Comparison of ENCODE assay signal across 1 cellular context in the genomic region with DNA sequence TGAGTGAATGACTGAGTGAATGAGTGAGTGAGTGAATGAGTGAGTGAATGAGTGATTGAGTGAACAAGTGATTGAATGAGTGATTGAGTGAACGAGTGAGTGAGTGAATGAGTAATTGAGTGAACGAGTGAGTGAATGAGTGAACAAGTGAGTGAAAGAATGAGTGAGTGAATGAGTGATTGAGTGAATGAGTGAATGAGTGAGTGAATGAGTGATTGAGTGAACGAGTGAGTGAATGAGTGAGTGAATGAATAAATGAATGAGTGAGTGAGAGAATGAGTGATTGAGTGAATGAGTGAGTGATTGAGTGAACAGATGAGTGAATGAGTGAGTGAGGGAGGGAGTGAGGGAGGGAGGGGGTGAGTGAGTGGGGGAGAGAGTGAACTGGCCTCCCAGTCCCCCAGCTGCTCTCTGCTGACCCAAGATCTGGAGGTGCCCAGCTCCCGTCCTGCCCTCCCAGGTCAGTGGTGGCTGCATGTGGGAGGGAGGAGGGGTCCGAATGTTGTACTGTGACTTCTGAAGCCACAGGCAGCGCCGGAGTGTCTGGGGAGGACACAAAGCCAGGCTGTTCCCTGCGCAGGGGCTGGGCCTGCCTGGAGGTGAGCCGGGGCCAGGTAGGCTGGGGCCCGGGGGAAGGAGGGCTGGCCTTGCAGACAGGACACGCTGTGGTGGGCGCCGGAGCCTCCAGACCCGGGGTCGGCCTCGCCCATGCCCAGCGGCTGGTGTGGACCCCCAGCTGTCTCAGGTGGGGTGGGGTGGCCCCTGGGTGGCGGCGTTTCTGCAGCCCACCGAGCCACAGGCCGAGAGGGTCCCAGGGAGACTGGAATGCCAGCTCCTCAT.
TF ChIP-seq lines count a peak whose summit lies in the region.

No MANE protein-coding gene starts in this region.

TF ChIP-seq in WTC11, 78 proteins besides CTCF, POLR2A, EP300 and RAD21 (continued from another document):
- TF ChIP-seq, protein P1, sequence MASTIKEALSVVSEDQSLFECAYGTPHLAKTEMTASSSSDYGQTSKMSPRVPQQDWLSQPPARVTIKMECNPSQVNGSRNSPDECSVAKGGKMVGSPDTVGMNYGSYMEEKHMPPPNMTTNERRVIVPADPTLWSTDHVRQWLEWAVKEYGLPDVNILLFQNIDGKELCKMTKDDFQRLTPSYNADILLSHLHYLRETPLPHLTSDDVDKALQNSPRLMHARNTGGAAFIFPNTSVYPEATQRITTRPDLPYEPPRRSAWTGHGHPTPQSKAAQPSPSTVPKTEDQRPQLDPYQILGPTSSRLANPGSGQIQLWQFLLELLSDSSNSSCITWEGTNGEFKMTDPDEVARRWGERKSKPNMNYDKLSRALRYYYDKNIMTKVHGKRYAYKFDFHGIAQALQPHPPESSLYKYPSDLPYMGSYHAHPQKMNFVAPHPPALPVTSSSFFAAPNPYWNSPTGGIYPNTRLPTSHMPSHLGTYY (CRISPR knock-in tag; IDR thresholded peaks at IDR 0.05) = no peak
- no peak for TF ChIP-seq ZNF671 (CRISPR knock-in tag; IDR thresholded peaks at IDR 0.05)
- no peak for TF ChIP-seq ZNF263 (CRISPR knock-in tag; IDR thresholded peaks at IDR 0.05; ENCODE audit: low read depth)
- TF ChIP-seq PRRX2 (CRISPR knock-in tag; IDR thresholded peaks at IDR 0.05) = no peak
